Comparison of ENCODE assay signal across 22 cellular contexts in the genomic region with DNA sequence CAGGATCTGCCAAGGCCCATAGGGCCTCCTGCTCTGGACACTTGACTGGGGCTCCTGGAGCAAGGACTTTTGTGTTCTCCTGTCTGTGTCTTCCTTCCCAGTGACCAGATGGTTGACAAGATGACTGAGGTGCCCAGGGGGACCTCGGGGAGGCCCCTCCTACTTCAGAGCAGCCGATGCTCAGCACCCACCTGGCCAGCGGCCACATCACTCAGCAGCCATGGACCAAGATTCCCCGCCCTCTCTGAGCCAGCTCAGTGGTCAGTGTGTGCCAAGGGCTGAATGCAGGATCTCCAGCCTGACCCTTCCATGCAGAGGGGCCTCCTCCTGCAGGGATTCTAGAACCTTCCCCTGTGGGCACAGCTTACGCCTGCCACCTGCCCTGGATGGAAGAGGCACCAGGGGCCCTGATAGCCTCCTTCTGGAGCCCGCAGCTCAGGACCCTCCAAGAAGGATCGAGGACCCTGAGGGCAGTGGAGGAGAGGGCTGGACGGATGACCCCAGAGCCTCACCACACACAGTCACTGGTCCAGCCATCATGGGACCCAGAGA.
DNase-seq lines count a peak whose midpoint lies in the region; ATAC-seq and TF ChIP-seq lines count a peak whose summit lies in the region.
"Had no signal": no experiment of that assay in that cellular context is flagged by ENCODE, and none has a peak within 500 bp of the region (broad histone marks: within the 10 kb centered on the region; RNA-seq: fewer than 3 reads in every experiment).

No MANE protein-coding gene starts in this region.

- TF ChIP-seq EP300 in esophagus muscularis mucosa (IDR thresholded peaks at IDR 0.05) = no peak

- peaks cover 0 to 19% (median 5%) of the 10 kb centered on the region in 4 donors for H3K4me1 ChIP-seq in esophagus muscularis mucosa

- DNase-seq in left cardiac atrium (peak; percentile 10), Right ventricle myocardium superior (no peak), posterior vena cava (ENCODE audit: low spot score) (peak; percentile 64), esophagus muscularis mucosa (ENCODE audit: extremely low spot score) (no peak), T-cell (no peak), iPS-NIHi7 (ENCODE audit: extremely low spot score) (no peak)
- DNase-seq: Calu3, DND-41, NCI-H1092, NCI-H1436, NCI-H187, NCI-H2081 treated with DMSO at 0.1 percent for 48 hours, NCI-H2171, NCI-H345, NCI-H524, NCI-H774 had no signal

- no peaks in the 10 kb centered on the region for H3K36me3 ChIP-seq in esophagus muscularis mucosa
- H3K36me3 ChIP-seq: SJCRH30 had no signal

- WGBS in esophagus muscularis mucosa = 83% methylated on average over 7 of the region's 8 CpGs

- H3K27ac ChIP-seq in esophagus muscularis mucosa (replicated peaks in 1 of 4) = no peak overlapping the region
- H3K27ac ChIP-seq: 22Rv1, GM23248, SJCRH30 had no signal

- ATAC-seq in left cardiac atrium (no peak), Right ventricle myocardium superior (ENCODE audit: poor library complexity) (no peak), esophagus mucosa (peak; percentile 7), T-cell (replicated peaks in 1 of 4) (no peak), HG02938 (IDR thresholded peaks at IDR 0.05; ENCODE audit: unreplicated experiment) (no peak)

- TF ChIP-seq CTCF in esophagus muscularis mucosa (IDR thresholded peaks at IDR 0.05) = no peak

- intact Hi-C loops in left cardiac atrium (cut with DNase I) (no loop called here), Right ventricle myocardium superior (cut with DNase I) (loop anchor here (10.0 kb wide), 1 partner anchor 113 kb away; no protein-coding TSS in a partner anchor), posterior vena cava (cut with DNase I) (no loop called here), esophagus muscularis mucosa (cut with DNase I) (no loop called here)

- H3K27me3 Mint-ChIP-seq in T-cell = peaks cover 7 to 13% of the 10 kb centered on the region in 2 donors

- no peaks in the 10 kb centered on the region for H3K4me1 Mint-ChIP-seq in T-cell
- H3K4me1 Mint-ChIP-seq: B cell had no signal

- CTCF ChIA-PET in T-cell (lab: Charles Lee) = no interaction called here

- no peak overlapping the region for H3K27ac Mint-ChIP-seq in T-cell
- H3K27ac Mint-ChIP-seq: B cell had no signal

- peaks cover 0 to 22% (median 0%) of the 10 kb centered on the region in 4 donors for H3K27me3 ChIP-seq in esophagus muscularis mucosa

- no peak overlapping the region for H3K4me3 Mint-ChIP-seq in T-cell
- H3K4me3 Mint-ChIP-seq: B cell had no signal

- POLR2A ChIA-PET in T-cell (lab: Charles Lee) = no interaction called here

- peaks cover 0 to 21% (median 8%) of the 10 kb centered on the region in 4 donors for H3K9me3 ChIP-seq in esophagus muscularis mucosa

- TF ChIP-seq POLR2A in esophagus muscularis mucosa (IDR thresholded peaks at IDR 0.05; ENCODE audit: low read depth) = no peak

- no peaks in the 10 kb centered on the region for H3K36me3 Mint-ChIP-seq in T-cell

- no peak overlapping the region for H3K4me3 ChIP-seq in esophagus muscularis mucosa
- H3K4me3 ChIP-seq: GM23248, SJCRH30 had no signal

- H3K9me3 Mint-ChIP-seq in T-cell = peaks cover 0 to 5% (median 0%) of the 10 kb centered on the region in 3 donors

Comparison
In these comparisons a context has a peak if more than half of its experiments do, and no peak if none do; other contexts are left out.
1. DNase-seq: peak in left cardiac atrium (single experiment) and posterior vena cava (single experiment); none in Right ventricle myocardium superior (single experiment), esophagus muscularis mucosa (single experiment), T-cell (0 of 34) and iPS-NIHi7 (single experiment).